In the genomic region with DNA sequence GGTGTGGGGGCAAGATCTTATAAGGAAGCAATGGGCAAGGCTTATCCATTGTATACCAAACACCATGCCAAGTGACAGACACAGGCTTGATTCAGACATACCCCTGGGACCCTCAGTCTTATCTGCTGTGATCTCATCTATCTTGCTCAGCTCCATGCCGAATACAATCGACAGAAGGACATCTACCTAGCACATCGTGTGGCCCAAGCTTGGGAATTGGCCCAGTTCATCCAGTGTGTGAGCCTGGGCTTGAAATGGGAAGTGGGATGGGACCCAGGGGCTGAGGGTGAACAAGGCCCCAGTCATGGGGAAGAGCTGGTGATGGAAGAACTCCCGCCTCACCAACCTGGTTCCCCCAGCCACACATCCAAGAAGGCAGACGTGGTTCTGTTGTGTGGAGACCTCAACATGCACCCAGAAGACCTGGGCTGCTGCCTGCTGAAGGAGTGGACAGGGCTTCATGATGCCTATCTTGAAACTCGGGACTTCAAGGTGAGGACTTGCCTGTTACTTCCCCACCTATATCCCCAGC, we compare ENCODE assay signal across 1 cellular context.
TF ChIP-seq lines count a peak whose summit lies in the region.

No MANE protein-coding gene starts in this region.

TF ChIP-seq in SK-N-SH, 30 proteins besides CTCF, POLR2A, EP300 and RAD21 (continued from another document):
- TF ChIP-seq, protein P1, sequence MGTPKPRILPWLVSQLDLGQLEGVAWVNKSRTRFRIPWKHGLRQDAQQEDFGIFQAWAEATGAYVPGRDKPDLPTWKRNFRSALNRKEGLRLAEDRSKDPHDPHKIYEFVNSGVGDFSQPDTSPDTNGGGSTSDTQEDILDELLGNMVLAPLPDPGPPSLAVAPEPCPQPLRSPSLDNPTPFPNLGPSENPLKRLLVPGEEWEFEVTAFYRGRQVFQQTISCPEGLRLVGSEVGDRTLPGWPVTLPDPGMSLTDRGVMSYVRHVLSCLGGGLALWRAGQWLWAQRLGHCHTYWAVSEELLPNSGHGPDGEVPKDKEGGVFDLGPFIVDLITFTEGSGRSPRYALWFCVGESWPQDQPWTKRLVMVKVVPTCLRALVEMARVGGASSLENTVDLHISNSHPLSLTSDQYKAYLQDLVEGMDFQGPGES (IDR thresholded peaks at IDR 0.05; ENCODE audit: low read depth, low read length) = no peak
- TF ChIP-seq GABPA (IDR thresholded peaks at IDR 0.05; ENCODE audit: low read depth) = no peak
